9 cellular contexts compared by ENCODE assay signal in the genomic region with DNA sequence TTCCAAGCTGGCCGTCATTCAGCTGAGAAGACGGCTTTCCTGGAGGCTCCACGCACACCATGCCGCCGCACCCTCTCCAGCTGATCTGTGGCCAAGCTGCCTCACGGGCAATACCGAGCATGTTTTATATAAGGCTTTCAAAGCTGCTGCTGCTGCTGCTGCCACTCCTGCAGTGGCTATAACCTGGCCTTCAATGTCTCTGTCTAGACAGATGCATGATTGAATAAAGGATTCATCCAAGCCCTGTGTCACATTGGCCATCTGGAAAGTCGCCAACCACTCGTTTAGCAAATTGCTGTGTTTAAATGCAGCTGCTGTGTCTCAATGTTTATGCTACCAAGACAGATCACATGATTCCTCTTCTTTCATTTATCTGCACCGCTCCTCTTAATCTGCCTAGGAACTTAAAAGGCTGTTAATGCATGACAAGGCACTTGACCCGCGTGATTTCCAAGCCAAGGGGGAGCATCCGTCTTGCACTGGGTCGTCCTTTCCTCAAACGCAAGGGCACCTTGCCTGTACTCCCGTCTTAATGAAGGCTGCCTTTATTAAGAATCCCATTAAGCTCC.
DNase-seq lines count a peak whose midpoint lies in the region; ATAC-seq and TF ChIP-seq lines count a peak whose summit lies in the region.
"Had no signal": no experiment of that assay in that cellular context is flagged by ENCODE, and none has a peak within 500 bp of the region (broad histone marks: within the 10 kb centered on the region; RNA-seq: fewer than 3 reads in every experiment).

No MANE protein-coding gene starts in this region.

- peaks cover 5% of the 10 kb centered on the region for H3K27me3 Mint-ChIP-seq in endodermal cell (ENCODE audit: insufficient read depth)
- H3K27me3 Mint-ChIP-seq in neural progenitor cell (ENCODE audit: insufficient read depth, low read depth) = peaks cover 3% of the 10 kb centered on the region
- H3K27me3 Mint-ChIP-seq in activated CD8-positive, alpha-beta T cell treated with anti-CD3 and anti-CD28 coated beads for 36 hours = peaks cover 24% of the 10 kb centered on the region

- H3K36me3 Mint-ChIP-seq in endodermal cell (ENCODE audit: low read depth) = no peaks in the 10 kb centered on the region
- H3K36me3 Mint-ChIP-seq in neural progenitor cell = no peaks in the 10 kb centered on the region
- no peaks in the 10 kb centered on the region for H3K36me3 Mint-ChIP-seq in activated CD8-positive, alpha-beta T cell treated with anti-CD3 and anti-CD28 coated beads for 36 hours (ENCODE audit: low read depth)

- no peak for TF ChIP-seq CTCF in DND-41 (IDR thresholded peaks at IDR 0.05; ENCODE audit: borderline replicate concordance, extremely low read depth, low read length, poor library complexity, severe bottlenecking)
- no peak for TF ChIP-seq CTCF in endodermal cell (conservative IDR thresholded peaks at IDR 0.05)
- no peak for TF ChIP-seq CTCF in neural progenitor cell (IDR thresholded peaks at IDR 0.05)
- TF ChIP-seq CTCF in activated CD8-positive, alpha-beta T cell treated with anti-CD3 and anti-CD28 coated beads for 36 hours (IDR thresholded peaks at IDR 0.05) = no peak

- no peaks in the 10 kb centered on the region for H3F3A ChIP-seq in neural progenitor cell (ENCODE audit: low read depth)

- DNase-seq in DND-41 = no peak
- peak; percentile 92 for DNase-seq in NCI-H345 (lab: John Stamatoyannopoulos, UW)
- peak; percentile 44 for DNase-seq in endodermal cell
- DNase-seq in neural progenitor cell (ENCODE audit: low spot score) = peak; percentile 10
- no peak for DNase-seq in activated CD8-positive, alpha-beta T cell treated with anti-CD3 and anti-CD28 coated beads for 36 hours
- DNase-seq in activated naive CD4-positive, alpha-beta T cell treated with anti-CD3 and anti-CD28 coated beads, Interleukin-2, amount 50 U/mL, for 16 hours = no peak
- DNase-seq: activated CD4-positive, alpha-beta T cell treated with anti-CD3 and anti-CD28 coated beads for 4 hours had no signal

- peaks cover 54% of the 10 kb centered on the region for H3K4me1 ChIP-seq in DND-41 (ENCODE audit: insufficient read depth, low read length)
- H3K4me1 ChIP-seq in endodermal cell (ENCODE audit: control insufficient read depth, insufficient read depth, low read length) = peaks cover 22% of the 10 kb centered on the region
- H3K4me1 ChIP-seq in neural progenitor cell = no peaks in the 10 kb centered on the region

- intact Hi-C loops in activated CD8-positive, alpha-beta T cell treated with anti-CD3 and anti-CD28 coated beads for 36 hours (cut with micrococcal nuclease) = loop anchor here (5.0 kb wide), 1 partner anchor 86 kb away; no protein-coding TSS in a partner anchor

- no peaks in the 10 kb centered on the region for H3K9me3 Mint-ChIP-seq in endodermal cell
- H3K9me3 Mint-ChIP-seq in neural progenitor cell = no peaks in the 10 kb centered on the region
- no peaks in the 10 kb centered on the region for H3K9me3 Mint-ChIP-seq in activated CD8-positive, alpha-beta T cell treated with anti-CD3 and anti-CD28 coated beads for 36 hours

- WGBS in endodermal cell (ENCODE audit: insufficient coverage in 1 of 2, insufficient read length in 1 of 2), 2 experiments = 87 to 89% methylated on average over 16 of the region's 16 CpGs

- POLR2A ChIA-PET in activated CD8-positive, alpha-beta T cell treated with anti-CD3 and anti-CD28 coated beads for 36 hours (lab: Charles Lee) = interaction anchor here (0.6 to 1.3 kb wide), 2 partner anchors 20 to 75 kb away, joined by 3 to 4 read pairs; no protein-coding TSS in a partner anchor

- H3K4me1 Mint-ChIP-seq in endodermal cell (peaks cover 16% of the 10 kb centered on the region), neural progenitor cell (peaks cover 11% of the 10 kb centered on the region)
- H3K4me1 Mint-ChIP-seq in activated CD8-positive, alpha-beta T cell treated with anti-CD3 and anti-CD28 coated beads for 36 hours (ENCODE audit: low read depth) = peaks cover 35% of the 10 kb centered on the region

- H3K9me3 ChIP-seq in DND-41 (ENCODE audit: insufficient read depth, low read length, severe bottlenecking) (no peaks in the 10 kb centered on the region), endodermal cell (ENCODE audit: control insufficient read depth, low read length) (no peaks in the 10 kb centered on the region), neural progenitor cell (ENCODE audit: low read depth) (no peaks in the 10 kb centered on the region)

- H3K4me3 ChIP-seq in DND-41 (ENCODE audit: low read depth in 1 of 2, low read length in 2 of 2) = no peak overlapping the region
- no peak overlapping the region for H3K4me3 ChIP-seq in endodermal cell (ENCODE audit: low read length)
- no peak overlapping the region for H3K4me3 ChIP-seq in neural progenitor cell

- no peak overlapping the region for H3K9ac ChIP-seq in DND-41 (ENCODE audit: low read depth, low read length)
- no peak overlapping the region for H3K9ac ChIP-seq in endodermal cell (ENCODE audit: extremely low read depth, low read length, poor library complexity, severe bottlenecking)
- H3K9ac ChIP-seq in neural progenitor cell = no peak overlapping the region

- H3K27me3 ChIP-seq in DND-41 (ENCODE audit: insufficient read depth, low read length, poor library complexity) (peaks cover 8% of the 10 kb centered on the region), endodermal cell (ENCODE audit: control insufficient read depth, insufficient read depth, low read length, poor library complexity, severe bottlenecking) (no peaks in the 10 kb centered on the region), neural progenitor cell (no peaks in the 10 kb centered on the region)

- ATAC-seq in DND-41 (ENCODE audit: insufficient read depth, low read depth) (no peak), HG03432 (IDR thresholded peaks at IDR 0.05; ENCODE audit: unreplicated experiment) (no peak), GM19467 (IDR thresholded peaks at IDR 0.05; ENCODE audit: unreplicated experiment) (no peak)
- ATAC-seq in activated CD8-positive, alpha-beta T cell treated with anti-CD3 and anti-CD28 coated beads for 36 hours = no peak

- H3K4me3 Mint-ChIP-seq in endodermal cell (no peak overlapping the region), neural progenitor cell (no peak overlapping the region)
- H3K4me3 Mint-ChIP-seq in activated CD8-positive, alpha-beta T cell treated with anti-CD3 and anti-CD28 coated beads for 36 hours = no peak overlapping the region

- H3K79me2 ChIP-seq in DND-41 (ENCODE audit: insufficient read depth, low read length) = no peaks in the 10 kb centered on the region
- H3K79me2 ChIP-seq in neural progenitor cell (ENCODE audit: low read depth) = no peaks in the 10 kb centered on the region

- H3K27ac Mint-ChIP-seq in endodermal cell (no peak overlapping the region), neural progenitor cell (no peak overlapping the region)
- H3K27ac Mint-ChIP-seq in activated CD8-positive, alpha-beta T cell treated with anti-CD3 and anti-CD28 coated beads for 36 hours = no peak overlapping the region

- H3K4me2 ChIP-seq in DND-41 (ENCODE audit: insufficient read depth, low read length) (peak overlapping the region; percentile 6; the same call in 1 of the 2 replicates), neural progenitor cell (no peak overlapping the region)

- peak overlapping the region; percentile 86 for H3K27ac ChIP-seq in DND-41 (ENCODE audit: low read length)
- peak overlapping the region; percentile 67 for H3K27ac ChIP-seq in endodermal cell (ENCODE audit: low read depth, low read length)
- no peak overlapping the region for H3K27ac ChIP-seq in neural progenitor cell

- CTCF ChIA-PET in activated CD8-positive, alpha-beta T cell treated with anti-CD3 and anti-CD28 coated beads for 36 hours (lab: Charles Lee) = interaction anchor here (1.2 to 4.2 kb wide), 4 partner anchors 20 to 181 kb away, joined by 3 to 24 read pairs (median 12); no protein-coding TSS in a partner anchor

- H4K20me1 ChIP-seq in DND-41 (ENCODE audit: insufficient read depth, low read length) = 0 out of 2 replicates have a peak, but pooled peaks cover 3% of the 10 kb centered on the region
- no peaks in the 10 kb centered on the region for H4K20me1 ChIP-seq in neural progenitor cell (ENCODE audit: low read depth)

- H3K36me3 ChIP-seq in DND-41 (ENCODE audit: insufficient read depth, low read length) (no peaks in the 10 kb centered on the region), endodermal cell (ENCODE audit: control insufficient read depth, insufficient read depth, low read length) (no peaks in the 10 kb centered on the region), neural progenitor cell (no peaks in the 10 kb centered on the region)

- H2AFZ ChIP-seq in DND-41 (ENCODE audit: low read depth, low read length) (no peak overlapping the region), neural progenitor cell (replicated peaks) (no peak overlapping the region)

Comparison
In these comparisons a context has a peak if more than half of its experiments do, and no peak if none do; other contexts are left out.
1. DNase-seq: peak in NCI-H345 (single experiment), endodermal cell (single experiment) and neural progenitor cell (single experiment); none in DND-41 (single experiment), activated CD8-positive, alpha-beta T cell treated with anti-CD3 and anti-CD28 coated beads for 36 hours (single experiment) and activated naive CD4-positive, alpha-beta T cell treated with anti-CD3 and anti-CD28 coated beads, Interleukin-2, amount 50 U/mL, for 16 hours (single experiment).